1 cellular context compared by ENCODE assay signal in genomic region chr11:61980783-61981541, GRCh38.
TF ChIP-seq lines count a peak whose summit lies in the region.

No MANE protein-coding gene starts in this region.

TF ChIP-seq in HepG2, 621 proteins besides CTCF, POLR2A, EP300 and RAD21 (continued from another document and continues in another):
- TF ChIP-seq ATF4 (CRISPR knock-in tag; IDR thresholded peaks at IDR 0.05) (0 out of 4 replicates have a peak, but pooled peaks of 1 of the 2 experiments have one; percentile 8), TAF1 (CRISPR knock-in tag; IDR thresholded peaks at IDR 0.05) (no peak), ATAD3A (CRISPR knock-in tag; IDR thresholded peaks at IDR 0.05) (no peak), KLF6 (CRISPR knock-in tag; IDR thresholded peaks at IDR 0.05) (peak; percentile 50; the same call in 1 of the 2 replicates), ZSCAN30 (CRISPR knock-in tag; IDR thresholded peaks at IDR 0.05) (no peak), ZBED4 (CRISPR knock-in tag; IDR thresholded peaks at IDR 0.05; ENCODE audit: borderline replicate concordance) (peak; percentile 86), ZNF383 (CRISPR knock-in tag; IDR thresholded peaks at IDR 0.05; ENCODE audit: borderline replicate concordance) (no peak), ZNF7 (CRISPR knock-in tag; IDR thresholded peaks at IDR 0.05) (no peak), SUZ12 (IDR thresholded peaks at IDR 0.05; ENCODE audit: low read depth, low read length) (no peak), ZMYM3 (CRISPR knock-in tag; IDR thresholded peaks at IDR 0.05) (no peak; the same call in 1 of the 2 replicates), CHD4 (IDR thresholded peaks at IDR 0.05; ENCODE audit: borderline replicate concordance, low read length) (no peak; the same call in 1 of the 2 replicates), ZNF276 (CRISPR knock-in tag; IDR thresholded peaks at IDR 0.05; ENCODE audit: low read depth) (no peak), ZNF792 (CRISPR knock-in tag; IDR thresholded peaks at IDR 0.05) (no peak), ZNF800 (CRISPR knock-in tag; IDR thresholded peaks at IDR 0.05) (no peak), MTF2 (CRISPR knock-in tag; IDR thresholded peaks at IDR 0.05; ENCODE audit: borderline replicate concordance) (no peak), ZBTB1 (CRISPR knock-in tag; IDR thresholded peaks at IDR 0.05; ENCODE audit: borderline replicate concordance) (no peak), MEIS2 (CRISPR knock-in tag; IDR thresholded peaks at IDR 0.05) (0 out of 2 replicates have a peak, but pooled peaks have one; percentile 34), TFDP1 (CRISPR knock-in tag; IDR thresholded peaks at IDR 0.05; ENCODE audit: borderline replicate concordance) (no peak), LRRFIP1 (CRISPR knock-in tag; conservative IDR thresholded peaks at IDR 0.05) (no peak), ZNF296 (CRISPR knock-in tag; conservative IDR thresholded peaks at IDR 0.05) (no peak), ZNF326 (CRISPR knock-in tag; IDR thresholded peaks at IDR 0.05; ENCODE audit: borderline replicate concordance) (no peak), CAMTA2 (CRISPR knock-in tag; IDR thresholded peaks at IDR 0.05; ENCODE audit: borderline replicate concordance) (no peak), LBX2 (CRISPR knock-in tag; IDR thresholded peaks at IDR 0.05; ENCODE audit: borderline replicate concordance) (no peak), ZNF816 (CRISPR knock-in tag; IDR thresholded peaks at IDR 0.05; ENCODE audit: borderline replicate concordance) (0 out of 2 replicates have a peak, but pooled peaks have one; percentile 13), EEA1 (CRISPR knock-in tag; IDR thresholded peaks at IDR 0.05; ENCODE audit: borderline replicate concordance) (no peak), ZNF281 (CRISPR knock-in tag; IDR thresholded peaks at IDR 0.05; ENCODE audit: borderline replicate concordance) (peak; percentile 49; the same call in 1 of the 2 replicates), FOXP1 (IDR thresholded peaks at IDR 0.05) (0 out of 2 replicates have a peak, but pooled peaks have one; percentile 22), FOXP1 (CRISPR knock-in tag; IDR thresholded peaks at IDR 0.05) (peak; percentile 71; the same call in 1 of the 2 replicates), RFX1 (IDR thresholded peaks at IDR 0.05) (no peak), ZNF891 (CRISPR knock-in tag; IDR thresholded peaks at IDR 0.05) (no peak), ARID4A (CRISPR knock-in tag; IDR thresholded peaks at IDR 0.05; ENCODE audit: borderline replicate concordance) (peak; percentile 39; the same call in 1 of the 2 replicates), POGK (CRISPR knock-in tag; conservative IDR thresholded peaks at IDR 0.05) (no peak; the same call in 1 of the 2 replicates)
